8 cellular contexts compared by ENCODE assay signal in the genomic region with DNA sequence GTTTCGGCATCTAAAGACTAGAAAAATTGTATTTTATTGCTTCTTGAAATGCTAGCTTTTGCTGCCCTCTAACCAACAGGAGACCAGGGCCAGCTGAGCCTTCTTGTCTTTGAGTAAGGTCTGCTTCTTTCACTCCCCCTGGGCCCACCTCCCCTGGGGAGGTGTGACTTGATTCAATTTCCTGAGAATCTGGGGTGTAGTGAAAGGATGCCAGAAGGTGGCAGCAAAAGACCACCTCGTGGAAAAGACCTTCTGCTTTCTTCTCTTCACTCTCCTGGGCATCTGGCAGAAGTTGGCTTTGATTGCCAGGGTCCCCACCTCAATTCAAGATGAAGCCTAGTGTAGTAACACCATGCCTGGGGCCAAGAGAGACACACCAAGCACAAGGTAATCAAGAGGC.
DNase-seq lines count a peak whose midpoint lies in the region; ATAC-seq, FAIRE-seq and TF ChIP-seq lines count a peak whose summit lies in the region.

No MANE protein-coding gene starts in this region.

- no peaks in the 10 kb centered on the region for H3K36me3 Mint-ChIP-seq in CD4-positive, alpha-beta memory T cell

- FAIRE-seq in HTR-8/SVneo (lab: Jason Lieb, UNC) (no peak), islet of Langerhans (lab: Jason Lieb, UNC) (peak; percentile 17)

- no peak overlapping the region for H3K4me3 Mint-ChIP-seq in CD4-positive, alpha-beta memory T cell

- TF ChIP-seq POLR2A in body of pancreas (IDR thresholded peaks at IDR 0.05): no peak

- no peak overlapping the region for H3K27ac Mint-ChIP-seq in CD4-positive, alpha-beta memory T cell

- POLR2A ChIA-PET in CD4-positive, alpha-beta memory T cell (lab: Charles Lee; ENCODE audit: partially characterized antibody): no interaction called here

- CTCF ChIA-PET in CD4-positive, alpha-beta memory T cell (lab: Charles Lee; ENCODE audit: partially characterized antibody): interaction anchor here (0.6 to 3.5 kb wide), 6 partner anchors 8 to 617 kb away, joined by 3 to 15 read pairs (median 4); no protein-coding TSS in a partner anchor

- no peaks in the 10 kb centered on the region for H3K9me3 ChIP-seq in CD4-positive, alpha-beta memory T cell (ENCODE audit: control insufficient read depth in 1 of 2, low read length in 2 of 2)
- H3K9me3 ChIP-seq in SJCRH30 (replicated peaks): no peaks in the 10 kb centered on the region
- H3K9me3 ChIP-seq in body of pancreas: no peaks in the 10 kb centered on the region

- no peak overlapping the region for H3K27ac ChIP-seq in CD4-positive, alpha-beta memory T cell (ENCODE audit: low read depth, low read length)
- H3K27ac ChIP-seq in SJCRH30 (no peak overlapping the region), body of pancreas (peak overlapping the region in 1 of 4 donors; percentile 17)

- no peaks in the 10 kb centered on the region for H3K27me3 Mint-ChIP-seq in CD4-positive, alpha-beta memory T cell

- ATAC-seq in body of pancreas (peak; percentile 64), HG02938 (IDR thresholded peaks at IDR 0.05; ENCODE audit: unreplicated experiment) (no peak)

- H3K36me3 ChIP-seq in CD4-positive, alpha-beta memory T cell (ENCODE audit: insufficient read depth, low read length): no peaks in the 10 kb centered on the region
- no peaks in the 10 kb centered on the region for H3K36me3 ChIP-seq in SJCRH30
- H3K36me3 ChIP-seq in body of pancreas (replicated peaks in 1 of 2; ENCODE audit: insufficient read depth in 1 of 2, low read depth in 2 of 2): no peaks in the 10 kb centered on the region

- peak in 6 of 7 experiments; percentile 21 to 70 (median 68) for TF ChIP-seq CTCF in body of pancreas (IDR thresholded peaks at IDR 0.05)

- H3K4me1 Mint-ChIP-seq in CD4-positive, alpha-beta memory T cell: peaks cover 0 to 1% (median 0%) of the 10 kb centered on the region in 4 donors

- DNase-seq in CD4-positive, alpha-beta memory T cell: peak in 4 of 5 donors; percentile 11 to 16 (median 11)
- DNase-seq in HTR-8/SVneo (ENCODE audit: insufficient read length, low spot score) (peak; percentile 15), SJCRH30 (peak; percentile 17 to 54), body of pancreas (peak; percentile 46 to 55 (median 53)), NCI-H226 (no peak)
- DNase-seq in stimulated activated CD4-positive, alpha-beta T cell treated with anti-CD3 and anti-CD28 coated beads, Interleukin-4, amount 100 ng/mL, for 4 hours: peak; percentile 0 to 2

- H3K4me3 ChIP-seq in CD4-positive, alpha-beta memory T cell (ENCODE audit: low read length in 2 of 2): no peak overlapping the region
- no peak overlapping the region for H3K4me3 ChIP-seq in SJCRH30
- no peak overlapping the region for H3K4me3 ChIP-seq in body of pancreas

- intact Hi-C loops in CD4-positive, alpha-beta memory T cell (cut with micrococcal nuclease): loop anchor here (1.0 to 5.0 kb wide), 4 partner anchors 191 to 1762 kb away; no protein-coding TSS in a partner anchor
- intact Hi-C loops in body of pancreas (cut with DNase I): loop anchor here (5.0 to 10.0 kb wide), 2 partner anchors 193 to 205 kb away; no protein-coding TSS in a partner anchor

- H3K9me3 Mint-ChIP-seq in CD4-positive, alpha-beta memory T cell: no peaks in the 10 kb centered on the region

- H3K27me3 ChIP-seq in CD4-positive, alpha-beta memory T cell (ENCODE audit: insufficient read depth, low read length): no peaks in the 10 kb centered on the region
- H3K27me3 ChIP-seq in SJCRH30: no peaks in the 10 kb centered on the region
- H3K27me3 ChIP-seq in body of pancreas: no peaks in the 10 kb centered on the region

- WGBS in body of pancreas, 2 donors: 46 to 50% methylated on average over 2 of the region's 2 CpGs

- peaks cover 4% of the 10 kb centered on the region for H3K4me1 ChIP-seq in CD4-positive, alpha-beta memory T cell (ENCODE audit: insufficient read depth, low read length)
- H3K4me1 ChIP-seq in SJCRH30 (no peaks in the 10 kb centered on the region), body of pancreas (peaks cover 10% of the 10 kb centered on the region)
